Comparison of ENCODE assay signal across 9 cellular contexts in the genomic region with DNA sequence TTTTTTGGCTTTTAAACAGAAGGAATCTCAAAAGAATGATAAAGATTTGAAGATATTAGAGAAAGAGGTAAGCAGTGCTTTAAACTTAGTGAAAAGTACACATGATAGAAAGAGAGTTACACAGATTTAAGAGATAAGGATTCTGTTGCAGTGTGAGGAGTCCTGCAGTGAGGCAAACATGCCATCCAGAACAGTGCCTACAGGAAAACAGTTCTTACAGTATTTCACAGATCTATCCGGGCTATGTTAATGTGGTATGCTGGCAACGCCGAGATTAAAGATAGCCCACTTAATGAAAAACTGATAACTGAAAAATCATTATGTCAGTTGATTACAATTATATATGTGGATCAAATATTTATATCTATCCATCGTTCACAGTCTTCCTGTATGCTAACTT.
"Had no signal": no experiment of that assay in that cellular context is flagged by ENCODE, and none has a peak within 500 bp of the region (broad histone marks: within the 10 kb centered on the region; RNA-seq: fewer than 3 reads in every experiment).

No MANE protein-coding gene starts in this region.

- H3K9me3 ChIP-seq: heart left ventricle, ovary, testis had no signal

- ATAC-seq: heart left ventricle; stimulated activated naive CD8-positive, alpha-beta T cell treated with anti-CD3 and anti-CD28 coated beads, Interleukin-15, amount 100 ng/mL, for 72 hours had no signal

- DNase-seq: activated CD4-positive, alpha-beta T cell treated with anti-CD3 and anti-CD28 coated beads, Interleukin-2, amount 50 U/mL, for 1 hour; activated T-cell treated with anti-CD3 and anti-CD28 coated beads, Interleukin-2, amount 50 U/mL, for 48 hours; heart left ventricle; ovary; stimulated activated CD4-positive, alpha-beta T cell treated with anti-CD3 and anti-CD28 coated beads, Interleukin-4, amount 100 ng/mL, for 1 hour; stimulated activated naive CD8-positive, alpha-beta T cell treated with anti-CD3 and anti-CD28 coated beads, Interleukin-15, amount 100 ng/mL, for 72 hours; testis had no signal

- H3K4me1 ChIP-seq: testis had no signal

- H3K27ac ChIP-seq: cardiac muscle cell, heart left ventricle, ovary, testis had no signal

- H3K27ac Mint-ChIP-seq: nephron had no signal

- H3K4me3 ChIP-seq: cardiac muscle cell, heart left ventricle, ovary, testis had no signal

- H3K27me3 Mint-ChIP-seq: stimulated activated naive CD8-positive, alpha-beta T cell treated with anti-CD3 and anti-CD28 coated beads, Interleukin-15, amount 100 ng/mL, for 72 hours had no signal

- H3K36me3 ChIP-seq: heart left ventricle, ovary had no signal

- H3K27me3 ChIP-seq: cardiac muscle cell, heart left ventricle, ovary, testis had no signal

- H3K4me3 Mint-ChIP-seq: nephron; stimulated activated naive CD8-positive, alpha-beta T cell treated with anti-CD3 and anti-CD28 coated beads, Interleukin-15, amount 100 ng/mL, for 72 hours had no signal
